In the genomic region with DNA sequence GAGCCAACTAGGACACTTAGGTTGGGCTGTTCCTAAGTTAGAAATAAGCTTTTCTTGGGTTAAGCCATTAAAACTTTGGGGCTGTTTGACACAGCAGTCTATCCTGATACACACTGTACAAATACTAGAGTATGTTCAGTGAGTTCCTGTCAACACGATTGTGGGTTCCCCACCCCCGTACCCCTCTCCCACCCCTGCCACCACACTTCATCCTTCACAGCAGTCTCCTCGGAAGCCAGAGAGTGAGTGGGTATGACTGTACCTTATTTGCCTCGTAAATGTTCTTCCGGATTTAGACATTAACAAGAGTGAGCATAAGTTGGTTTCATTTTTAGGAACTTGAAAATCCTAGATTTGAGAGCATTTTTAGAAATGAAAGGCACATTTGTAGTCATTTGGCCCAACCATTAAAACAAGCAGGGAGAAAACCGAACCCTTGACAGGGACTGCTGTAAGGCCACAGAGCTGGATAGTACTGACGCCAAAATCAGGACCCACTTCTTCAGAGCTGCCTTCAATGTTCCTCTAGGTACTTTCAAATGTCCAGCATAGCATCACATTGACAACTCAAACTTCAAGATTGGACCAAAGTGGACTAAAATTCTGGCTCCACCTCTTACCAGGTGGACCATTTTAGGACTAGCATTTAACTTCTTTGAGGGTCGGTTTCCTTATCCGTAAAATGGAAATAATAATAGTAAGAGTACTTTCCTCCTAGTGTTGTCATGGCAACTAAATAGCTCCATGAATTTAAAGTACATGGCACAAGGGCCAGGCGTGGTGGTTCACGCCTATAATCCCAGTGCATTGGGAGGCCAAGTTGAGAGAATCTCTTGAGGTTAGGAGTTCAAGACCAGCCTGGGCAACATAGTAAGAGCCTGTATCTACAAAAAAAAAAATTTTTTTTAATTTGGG, we compare ENCODE assay signal across 8 cellular contexts.
DNase-seq lines count a peak whose midpoint lies in the region; ATAC-seq, FAIRE-seq and TF ChIP-seq lines count a peak whose summit lies in the region.

No MANE protein-coding gene starts in this region.

- DNase-seq in activated CD4-positive, alpha-beta memory T cell treated with anti-CD3 and anti-CD28 coated beads for 36 hours, result peak; percentile 83
- DNase-seq in T1000 (lab: John Stamatoyannopoulos, UW) (no peak), NCI-H2081 (lab: John Stamatoyannopoulos, UW) (no peak), D721Med (ENCODE audit: insufficient read length, low spot score) (no peak), neural progenitor cell (ENCODE audit: low spot score) (no peak)

- POLR2A ChIA-PET in activated CD4-positive, alpha-beta memory T cell treated with anti-CD3 and anti-CD28 coated beads for 36 hours (lab: Charles Lee), result interaction anchor here (0.9 to 1.6 kb wide), 5 partner anchors 10 to 169 kb away, joined by 3 to 4 read pairs (median 4); no protein-coding TSS in a partner anchor

- no peaks in the 10 kb centered on the region for H4K20me1 ChIP-seq in neural progenitor cell (ENCODE audit: low read depth)

- no peaks in the 10 kb centered on the region for H3K9me3 Mint-ChIP-seq in activated CD4-positive, alpha-beta memory T cell treated with anti-CD3 and anti-CD28 coated beads for 36 hours
- H3K9me3 Mint-ChIP-seq in neural progenitor cell, result no peaks in the 10 kb centered on the region

- peak; percentile 83 for ATAC-seq in GM19372 (IDR thresholded peaks at IDR 0.05; ENCODE audit: low read depth, unreplicated experiment)
- ATAC-seq in HG03108 (IDR thresholded peaks at IDR 0.05; ENCODE audit: unreplicated experiment), result peak; percentile 91

- H3K27me3 Mint-ChIP-seq in activated CD4-positive, alpha-beta memory T cell treated with anti-CD3 and anti-CD28 coated beads for 36 hours, result no peaks in the 10 kb centered on the region
- H3K27me3 Mint-ChIP-seq in neural progenitor cell (ENCODE audit: insufficient read depth, low read depth), result peaks cover 3% of the 10 kb centered on the region

- peaks cover 20% of the 10 kb centered on the region for H3K4me1 Mint-ChIP-seq in activated CD4-positive, alpha-beta memory T cell treated with anti-CD3 and anti-CD28 coated beads for 36 hours (ENCODE audit: low read depth)
- no peaks in the 10 kb centered on the region for H3K4me1 Mint-ChIP-seq in neural progenitor cell

- H3K9me3 ChIP-seq in mucosa of rectum (ENCODE audit: control insufficient read depth in 2 of 2, low read length in 2 of 2), result no peaks in the 10 kb centered on the region
- no peaks in the 10 kb centered on the region for H3K9me3 ChIP-seq in neural progenitor cell (ENCODE audit: low read depth)

- FAIRE-seq in D721Med (lab: Jason Lieb, UNC), result no peak

- intact Hi-C loops in activated CD4-positive, alpha-beta memory T cell treated with anti-CD3 and anti-CD28 coated beads for 36 hours (cut with micrococcal nuclease), result loop anchor here (1.0 to 5.0 kb wide), 7 partner anchors 11 to 168 kb away; no protein-coding TSS in a partner anchor

- H3K4me2 ChIP-seq in neural progenitor cell, result no peak overlapping the region

- H3K36me3 ChIP-seq in mucosa of rectum (ENCODE audit: control insufficient read depth in 2 of 2, insufficient read depth in 2 of 2, low read length in 2 of 2) (no peaks in the 10 kb centered on the region), neural progenitor cell (no peaks in the 10 kb centered on the region)

- no peaks in the 10 kb centered on the region for H3K36me3 Mint-ChIP-seq in activated CD4-positive, alpha-beta memory T cell treated with anti-CD3 and anti-CD28 coated beads for 36 hours
- H3K36me3 Mint-ChIP-seq in neural progenitor cell, result no peaks in the 10 kb centered on the region

- H3K79me2 ChIP-seq in neural progenitor cell (ENCODE audit: low read depth), result no peaks in the 10 kb centered on the region

- H3K27ac ChIP-seq in mucosa of rectum (ENCODE audit: low read depth in 2 of 2, low read length in 2 of 2) (peak overlapping the region; percentile 35 to 49), neural progenitor cell (no peak overlapping the region)

- H3K4me3 ChIP-seq in mucosa of rectum (ENCODE audit: low read length in 2 of 2), result peak overlapping the region in 1 of 2 donors; percentile 17
- no peak overlapping the region for H3K4me3 ChIP-seq in neural progenitor cell

- H3K27me3 ChIP-seq in mucosa of rectum (ENCODE audit: control insufficient read depth in 2 of 2, insufficient read depth in 2 of 2, low read length in 2 of 2), result no peaks in the 10 kb centered on the region
- H3K27me3 ChIP-seq in neural progenitor cell, result no peaks in the 10 kb centered on the region

- no peaks in the 10 kb centered on the region for H3K4me1 ChIP-seq in mucosa of rectum (ENCODE audit: control insufficient read depth in 2 of 2, insufficient read depth in 2 of 2, low read length in 2 of 2)
- no peaks in the 10 kb centered on the region for H3K4me1 ChIP-seq in neural progenitor cell

- CTCF ChIA-PET in activated CD4-positive, alpha-beta memory T cell treated with anti-CD3 and anti-CD28 coated beads for 36 hours (lab: Charles Lee), result interaction anchor here (0.9 to 3.8 kb wide), 6 partner anchors 11 to 174 kb away, joined by 3 to 33 read pairs (median 4); partner anchors contain the start of gene SERTAD2

- H3K9ac ChIP-seq in mucosa of rectum (ENCODE audit: low read depth in 1 of 2, low read length in 2 of 2), result no peak overlapping the region
- H3K9ac ChIP-seq in neural progenitor cell, result no peak overlapping the region

- no peaks in the 10 kb centered on the region for H3F3A ChIP-seq in neural progenitor cell (ENCODE audit: low read depth)

- peak overlapping the region; percentile 82 for H3K27ac Mint-ChIP-seq in activated CD4-positive, alpha-beta memory T cell treated with anti-CD3 and anti-CD28 coated beads for 36 hours
- H3K27ac Mint-ChIP-seq in neural progenitor cell, result no peak overlapping the region

- no peak for TF ChIP-seq CTCF in D721Med (IDR thresholded peaks at IDR 0.05; ENCODE audit: insufficient read depth, missing control alignments)
- TF ChIP-seq CTCF in neural progenitor cell (IDR thresholded peaks at IDR 0.05), result no peak

- peak overlapping the region; percentile 36 for H3K4me3 Mint-ChIP-seq in activated CD4-positive, alpha-beta memory T cell treated with anti-CD3 and anti-CD28 coated beads for 36 hours
- no peak overlapping the region for H3K4me3 Mint-ChIP-seq in neural progenitor cell

- no peak overlapping the region for H2AFZ ChIP-seq in neural progenitor cell (replicated peaks)
